23 cellular contexts compared by ENCODE assay signal in the genomic region with DNA sequence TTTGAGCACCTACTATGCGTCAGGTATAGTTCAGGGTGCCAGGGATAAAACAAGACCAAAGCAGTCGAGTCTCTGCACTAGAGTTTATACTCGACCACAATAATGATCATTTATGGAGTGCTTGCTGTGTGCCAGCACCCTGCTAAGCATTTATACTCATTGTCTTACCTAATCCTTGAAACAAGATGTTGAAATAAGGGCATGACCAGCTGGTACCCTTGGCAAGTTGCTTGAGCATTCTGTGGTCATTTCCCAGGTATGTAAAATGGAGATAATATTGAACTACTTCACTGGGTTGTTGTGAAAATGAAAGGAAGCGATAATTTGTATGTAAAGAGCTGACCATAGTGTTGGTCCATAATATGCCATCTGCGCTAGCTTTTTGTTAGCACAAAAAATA.
"Had no signal": no experiment of that assay in that cellular context is flagged by ENCODE, and none has a peak within 500 bp of the region (broad histone marks: within the 10 kb centered on the region; RNA-seq: fewer than 3 reads in every experiment).

No MANE protein-coding gene starts in this region.

- H3K27ac ChIP-seq: Peyer's patch had no signal

- H3K4me1 ChIP-seq: Peyer's patch had no signal

- H3K27me3 Mint-ChIP-seq: activated B cell treated with CpG ODN at 0.5 μM for 24 hours; activated CD4-positive, alpha-beta T cell treated with anti-CD3 and anti-CD28 coated beads, Interleukin-2, amount 10 ng/mL, durations not matched to agents 24 days and 14 days; activated naive CD8-positive, alpha-beta T cell treated with anti-CD3 and anti-CD28 coated beads for 36 hours; activated T-cell treated with anti-CD3 and anti-CD28 coated beads, Interleukin-2, amount 50 U/mL, for 24 hours; activated T-helper 17 cell treated with anti-CD3 and anti-CD28 coated beads, Interleukin-2, amount 50 U/mL, for 72 hours; central memory CD8-positive, alpha-beta T cell; T-helper 17 cell had no signal

- H3K4me1 Mint-ChIP-seq: activated B cell treated with CpG ODN at 0.5 μM for 24 hours; activated CD4-positive, alpha-beta T cell treated with anti-CD3 and anti-CD28 coated beads, Interleukin-2, amount 10 ng/mL, durations not matched to agents 24 days and 14 days; activated CD8-positive, alpha-beta memory T cell treated with anti-CD3 and anti-CD28 coated beads, Interleukin-2, amount 10 ng/mL, durations not matched to agents 7 days and 5 days; activated naive CD8-positive, alpha-beta T cell treated with anti-CD3 and anti-CD28 coated beads for 36 hours; activated T-helper 17 cell treated with anti-CD3 and anti-CD28 coated beads, Interleukin-2, amount 50 U/mL, for 72 hours; central memory CD8-positive, alpha-beta T cell; T-helper 17 cell had no signal

- H3K4me3 ChIP-seq: Peyer's patch had no signal

- H3K4me3 Mint-ChIP-seq: activated B cell treated with CpG ODN at 0.5 μM for 24 hours; activated CD4-positive, alpha-beta T cell treated with anti-CD3 and anti-CD28 coated beads, Interleukin-2, amount 10 ng/mL, durations not matched to agents 24 days and 14 days; activated CD8-positive, alpha-beta memory T cell treated with anti-CD3 and anti-CD28 coated beads, Interleukin-2, amount 10 ng/mL, durations not matched to agents 7 days and 5 days; activated naive CD4-positive, alpha-beta T cell treated with anti-CD3 and anti-CD28 coated beads for 36 hours; activated naive CD8-positive, alpha-beta T cell treated with anti-CD3 and anti-CD28 coated beads for 36 hours; activated T-cell treated with anti-CD3 and anti-CD28 coated beads, Interleukin-2, amount 50 U/mL, for 24 hours; activated T-helper 17 cell treated with anti-CD3 and anti-CD28 coated beads, Interleukin-2, amount 50 U/mL, for 72 hours; central memory CD8-positive, alpha-beta T cell; T-helper 17 cell had no signal

- H3K9me3 ChIP-seq: Peyer's patch had no signal

- H3K27me3 ChIP-seq: Peyer's patch had no signal

- H3K9me3 Mint-ChIP-seq: activated B cell treated with CpG ODN at 0.5 μM for 24 hours; activated CD4-positive, alpha-beta T cell treated with anti-CD3 and anti-CD28 coated beads, Interleukin-2, amount 10 ng/mL, durations not matched to agents 24 days and 14 days; activated naive CD4-positive, alpha-beta T cell treated with anti-CD3 and anti-CD28 coated beads for 36 hours; activated naive CD8-positive, alpha-beta T cell treated with anti-CD3 and anti-CD28 coated beads for 36 hours; activated T-cell treated with anti-CD3 and anti-CD28 coated beads, Interleukin-2, amount 50 U/mL, for 24 hours; activated T-helper 17 cell treated with anti-CD3 and anti-CD28 coated beads, Interleukin-2, amount 50 U/mL, for 72 hours; central memory CD8-positive, alpha-beta T cell had no signal

- H3K27ac Mint-ChIP-seq: activated B cell treated with CpG ODN at 0.5 μM for 24 hours; activated CD4-positive, alpha-beta T cell treated with anti-CD3 and anti-CD28 coated beads, Interleukin-2, amount 10 ng/mL, durations not matched to agents 24 days and 14 days; activated CD8-positive, alpha-beta memory T cell treated with anti-CD3 and anti-CD28 coated beads, Interleukin-2, amount 10 ng/mL, durations not matched to agents 7 days and 5 days; activated naive CD4-positive, alpha-beta T cell treated with anti-CD3 and anti-CD28 coated beads for 36 hours; activated naive CD8-positive, alpha-beta T cell treated with anti-CD3 and anti-CD28 coated beads for 36 hours; activated T-cell treated with anti-CD3 and anti-CD28 coated beads, Interleukin-2, amount 50 U/mL, for 24 hours; activated T-helper 17 cell treated with anti-CD3 and anti-CD28 coated beads, Interleukin-2, amount 50 U/mL, for 72 hours; T-helper 17 cell had no signal

- H3K36me3 Mint-ChIP-seq: activated CD8-positive, alpha-beta memory T cell treated with anti-CD3 and anti-CD28 coated beads, Interleukin-2, amount 10 ng/mL, durations not matched to agents 7 days and 5 days; activated naive CD8-positive, alpha-beta T cell treated with anti-CD3 and anti-CD28 coated beads for 36 hours had no signal

- ATAC-seq: activated CD8-positive, alpha-beta memory T cell treated with anti-CD3 and anti-CD28 coated beads, Interleukin-2, amount 10 ng/mL, durations not matched to agents 7 days and 5 days; activated T-helper 17 cell treated with anti-CD3 and anti-CD28 coated beads, Interleukin-2, amount 50 U/mL, for 72 hours; T-helper 17 cell had no signal

- DNase-seq: activated B cell treated with CpG ODN at 0.5 μM for 24 hours; activated CD4-positive, alpha-beta T cell treated with anti-CD3 and anti-CD28 coated beads for 1 hour; activated CD4-positive, alpha-beta T cell treated with anti-CD3 and anti-CD28 coated beads, Interleukin-2, amount 10 ng/mL, durations not matched to agents 24 days and 14 days; activated CD4-positive, alpha-beta T cell treated with anti-CD3 and anti-CD28 coated beads, Interleukin-2, amount 50 U/mL, for 48 hours; activated CD8-positive, alpha-beta memory T cell treated with anti-CD3 and anti-CD28 coated beads, Interleukin-2, amount 10 ng/mL, durations not matched to agents 7 days and 5 days; activated gamma-delta T cell; activated naive CD4-positive, alpha-beta T cell treated with anti-CD3 and anti-CD28 coated beads for 36 hours; activated naive CD8-positive, alpha-beta T cell treated with anti-CD3 and anti-CD28 coated beads for 36 hours; activated T-cell treated with anti-CD3 and anti-CD28 coated beads, Interleukin-2, amount 50 U/mL, for 24 hours; anterior cingulate cortex; KG1; MV-4-11; NCI-H1092 treated with DMSO at 0.1 percent for 48 hours; NCI-H1417 treated with DMSO at 0.1 percent for 48 hours; NCI-H1694 treated with DMSO at 0.1 percent for 48 hours; NCI-H2029 treated with DMSO at 0.1 percent for 48 hours; NCI-H524; Peyer's patch; SHP77 treated with DMSO at 0.1 percent for 48 hours; T-helper 17 cell; T-helper 9 cell had no signal

- H3K36me3 ChIP-seq: Peyer's patch had no signal
